In the genomic region with DNA sequence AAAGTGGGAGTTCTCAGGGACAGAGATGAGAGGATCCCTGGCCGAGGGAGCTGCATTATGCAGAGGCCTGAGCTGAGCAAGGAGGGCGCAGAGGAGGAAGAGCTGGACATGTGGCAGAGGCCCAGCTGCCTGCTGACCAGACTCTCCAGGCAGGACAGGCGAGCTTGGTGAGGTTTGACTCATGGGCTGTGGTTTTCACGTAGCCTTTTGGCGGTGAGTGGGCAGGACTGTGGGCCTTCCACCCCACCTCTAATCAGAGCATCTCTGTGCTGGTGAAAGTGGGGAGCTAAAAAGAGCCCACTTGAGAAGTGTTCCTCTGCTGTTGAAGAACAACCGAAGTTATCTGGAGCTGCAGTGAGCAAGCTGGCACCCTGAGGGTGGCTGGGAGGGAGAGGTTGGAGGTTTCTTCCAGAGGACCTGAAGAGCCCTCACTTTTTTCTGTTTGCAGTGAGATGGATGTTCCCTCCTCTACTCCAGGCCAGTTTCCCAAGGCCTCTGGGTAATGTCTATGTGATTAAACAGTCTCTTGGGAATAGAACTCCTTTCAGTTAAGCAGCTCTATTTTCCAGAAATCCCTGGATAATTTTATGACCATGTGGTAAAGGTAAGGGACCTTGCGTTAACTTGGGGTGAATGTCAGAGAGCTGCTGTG, we compare ENCODE assay signal across 11 cellular contexts. TPM values are rescaled to one million over a fixed set of nuclear protein-coding genes. Genes with fewer than 3 reads are reported as not detected.
DNase-seq lines count a peak whose midpoint lies in the region; ATAC-seq and TF ChIP-seq lines count a peak whose summit lies in the region.
"Had no signal": no experiment of that assay in that cellular context is flagged by ENCODE, and none has a peak within 500 bp of the region (broad histone marks: within the 10 kb centered on the region; RNA-seq: fewer than 3 reads in every experiment).

No MANE protein-coding gene starts in this region.

- TF ChIP-seq CTCF in endodermal cell (conservative IDR thresholded peaks at IDR 0.05) (no peak), mucosa of descending colon (IDR thresholded peaks at IDR 0.05) (no peak)

- 88 to 94% methylated on average over 4 to 7 of the region's 7 CpGs for WGBS in endodermal cell (ENCODE audit: insufficient coverage in 1 of 2, insufficient read length in 1 of 2), 2 experiments
- WGBS in aorta, 2 donors: 17 to 20% methylated on average over 7 of the region's 7 CpGs

- ATAC-seq in mucosa of descending colon (peak; percentile 65), aorta (ENCODE audit: low FRiP score) (peak; percentile 63), HG03439 (IDR thresholded peaks at IDR 0.05; ENCODE audit: unreplicated experiment) (no peak)
- no peak for ATAC-seq in stimulated activated memory B cell treated with anti-CD40 and anti-IgM and Interleukin-4, amounts not matched to agents 10 μg/mL and 1 μg/mL and 100 μg/mL, for 72 hours
- ATAC-seq: activated naive CD8-positive, alpha-beta T cell treated with anti-CD3 and anti-CD28 coated beads, Interleukin-2, amount 50 U/mL, for 24 hours had no signal

- DNase-seq in activated effector memory CD4-positive, alpha-beta T cell treated with anti-CD3 and anti-CD28 coated beads, Interleukin-2, amount 50 U/mL, for 16 hours: peak; percentile 43
- DNase-seq in activated effector memory CD4-positive, alpha-beta T cell treated with Interleukin-2 at 50 U/mL for 16 hours: no peak
- DNase-seq in endodermal cell (no peak), mucosa of descending colon (peak in 2 of 3 donors; percentile 46 to 61), aorta (peak; percentile 82 to 85)
- DNase-seq in activated T-cell treated with anti-CD3 and anti-CD28 coated beads, Interleukin-2, amount 50 U/mL, for 24 hours: no peak
- DNase-seq: activated naive CD8-positive, alpha-beta T cell treated with anti-CD3 and anti-CD28 coated beads, Interleukin-2, amount 50 U/mL, for 24 hours; H7 had no signal

- H3K36me3 ChIP-seq in endodermal cell (ENCODE audit: control insufficient read depth, insufficient read depth, low read length): peaks cover 8% of the 10 kb centered on the region
- no peaks in the 10 kb centered on the region for H3K36me3 ChIP-seq in mucosa of descending colon (ENCODE audit: low read depth)
- H3K36me3 ChIP-seq in aorta (ENCODE audit: control insufficient read depth in 1 of 2, insufficient read depth in 2 of 2, low read length in 1 of 2): no peaks in the 10 kb centered on the region
- H3K36me3 ChIP-seq: BLaER1 had no signal

- intact Hi-C loops in mucosa of descending colon (cut with DNase I, micrococcal nuclease) (no loop called here), aorta (cut with DNase I) (no loop called here)

- no peaks in the 10 kb centered on the region for H3K27me3 Mint-ChIP-seq in endodermal cell (ENCODE audit: insufficient read depth)
- H3K27me3 Mint-ChIP-seq in stimulated activated memory B cell treated with anti-CD40 and anti-IgM and Interleukin-4, amounts not matched to agents 10 μg/mL and 1 μg/mL and 100 μg/mL, for 72 hours: no peaks in the 10 kb centered on the region
- peaks cover 7% of the 10 kb centered on the region for H3K27me3 Mint-ChIP-seq in activated T-cell treated with anti-CD3 and anti-CD28 coated beads, Interleukin-2, amount 50 U/mL, for 24 hours

- H3K4me3 ChIP-seq in endodermal cell (ENCODE audit: low read length) (no peak overlapping the region), mucosa of descending colon (no peak overlapping the region), aorta (ENCODE audit: low read length in 2 of 2) (no peak overlapping the region)
- H3K4me3 ChIP-seq: BLaER1 had no signal

- peaks cover 21% of the 10 kb centered on the region for H3K4me1 Mint-ChIP-seq in endodermal cell
- H3K4me1 Mint-ChIP-seq in stimulated activated memory B cell treated with anti-CD40 and anti-IgM and Interleukin-4, amounts not matched to agents 10 μg/mL and 1 μg/mL and 100 μg/mL, for 72 hours: peaks cover 32% of the 10 kb centered on the region
- peaks cover 3% of the 10 kb centered on the region for H3K4me1 Mint-ChIP-seq in activated T-cell treated with anti-CD3 and anti-CD28 coated beads, Interleukin-2, amount 50 U/mL, for 24 hours (ENCODE audit: low read depth)

- H3K9ac ChIP-seq in endodermal cell (ENCODE audit: extremely low read depth, low read length, poor library complexity, severe bottlenecking): no peak overlapping the region
- H3K9ac ChIP-seq: BLaER1 had no signal

- H3K9me3 ChIP-seq in endodermal cell (ENCODE audit: control insufficient read depth, low read length) (peaks cover 10% of the 10 kb centered on the region), mucosa of descending colon (no peaks in the 10 kb centered on the region), aorta (ENCODE audit: control insufficient read depth, low read length) (no peaks in the 10 kb centered on the region)

- H3K27me3 ChIP-seq in endodermal cell (ENCODE audit: control insufficient read depth, insufficient read depth, low read length, poor library complexity, severe bottlenecking) (no peaks in the 10 kb centered on the region), aorta (ENCODE audit: control insufficient read depth in 1 of 2, insufficient read depth in 2 of 2, low read length in 1 of 2) (peaks cover 0 to 2% of the 10 kb centered on the region in 2 donors)
- H3K27me3 ChIP-seq: BLaER1 had no signal

- H3K27ac Mint-ChIP-seq in endodermal cell: peak overlapping the region; percentile 15
- H3K27ac Mint-ChIP-seq in stimulated activated memory B cell treated with anti-CD40 and anti-IgM and Interleukin-4, amounts not matched to agents 10 μg/mL and 1 μg/mL and 100 μg/mL, for 72 hours: no peak overlapping the region
- no peak overlapping the region for H3K27ac Mint-ChIP-seq in activated T-cell treated with anti-CD3 and anti-CD28 coated beads, Interleukin-2, amount 50 U/mL, for 24 hours
- H3K27ac Mint-ChIP-seq: activated naive CD8-positive, alpha-beta T cell treated with anti-CD3 and anti-CD28 coated beads, Interleukin-2, amount 50 U/mL, for 24 hours had no signal

- H3K9me3 Mint-ChIP-seq in endodermal cell: peaks cover 6% of the 10 kb centered on the region
- H3K9me3 Mint-ChIP-seq in stimulated activated memory B cell treated with anti-CD40 and anti-IgM and Interleukin-4, amounts not matched to agents 10 μg/mL and 1 μg/mL and 100 μg/mL, for 72 hours: no peaks in the 10 kb centered on the region
- no peaks in the 10 kb centered on the region for H3K9me3 Mint-ChIP-seq in activated T-cell treated with anti-CD3 and anti-CD28 coated beads, Interleukin-2, amount 50 U/mL, for 24 hours

- no peak overlapping the region for H3K27ac ChIP-seq in endodermal cell (ENCODE audit: low read depth, low read length)
- peak overlapping the region in 1 of 2 donors; percentile 37 for H3K27ac ChIP-seq in aorta (ENCODE audit: low read depth in 1 of 2, low read length in 2 of 2)
- H3K27ac ChIP-seq: BLaER1 had no signal

- H3K36me3 Mint-ChIP-seq in endodermal cell (ENCODE audit: low read depth): peaks cover 22% of the 10 kb centered on the region
- H3K36me3 Mint-ChIP-seq in stimulated activated memory B cell treated with anti-CD40 and anti-IgM and Interleukin-4, amounts not matched to agents 10 μg/mL and 1 μg/mL and 100 μg/mL, for 72 hours: peaks cover 5% of the 10 kb centered on the region
- no peaks in the 10 kb centered on the region for H3K36me3 Mint-ChIP-seq in activated T-cell treated with anti-CD3 and anti-CD28 coated beads, Interleukin-2, amount 50 U/mL, for 24 hours (ENCODE audit: low read depth)

- peaks cover 11% of the 10 kb centered on the region for H3K4me1 ChIP-seq in endodermal cell (ENCODE audit: control insufficient read depth, insufficient read depth, low read length)
- peaks cover 20% of the 10 kb centered on the region for H3K4me1 ChIP-seq in mucosa of descending colon (ENCODE audit: low read depth)
- H3K4me1 ChIP-seq in aorta (ENCODE audit: control insufficient read depth in 1 of 2, insufficient read depth in 2 of 2, low read length in 2 of 2): peaks cover 2 to 6% of the 10 kb centered on the region in 2 donors
- H3K4me1 ChIP-seq: BLaER1 had no signal

- H3K4me3 Mint-ChIP-seq in endodermal cell: no peak overlapping the region
- no peak overlapping the region for H3K4me3 Mint-ChIP-seq in stimulated activated memory B cell treated with anti-CD40 and anti-IgM and Interleukin-4, amounts not matched to agents 10 μg/mL and 1 μg/mL and 100 μg/mL, for 72 hours
- H3K4me3 Mint-ChIP-seq in activated T-cell treated with anti-CD3 and anti-CD28 coated beads, Interleukin-2, amount 50 U/mL, for 24 hours: no peak overlapping the region
- H3K4me3 Mint-ChIP-seq: activated naive CD8-positive, alpha-beta T cell treated with anti-CD3 and anti-CD28 coated beads, Interleukin-2, amount 50 U/mL, for 24 hours had no signal

RNA-seq across cellular contexts. Expression of gene EPN2, which starts 11.9 kb away (rescaled TPM):
- total RNA-seq in endodermal cell: 10 to 100 TPM; 46.0 to 50.9 TPM
- polyA plus RNA-seq in endodermal cell (2013, experiment 1 of 2): 27.7 TPM
- 29.1 TPM for polyA plus RNA-seq in endodermal cell (2013, experiment 2 of 2)
- 10 to 100 TPM; 32.6 to 75.8 (median 45.0) TPM for total RNA-seq in mucosa of descending colon
- 10 to 100 TPM; 56.1 to 67.7 TPM for total RNA-seq in aorta
- polyA plus RNA-seq in aorta: 10 to 100 TPM in 1 of 2 donors, 1 to 10 TPM in 1; 8.6 to 24.1 TPM

Comparison
In these comparisons a context has a peak if more than half of its experiments do, and no peak if none do; other contexts are left out.
1. DNase-seq: peak in activated effector memory CD4-positive, alpha-beta T cell treated with anti-CD3 and anti-CD28 coated beads, Interleukin-2, amount 50 U/mL, for 16 hours (single experiment), mucosa of descending colon (2 of 3) and aorta (2 of 2); none in activated effector memory CD4-positive, alpha-beta T cell treated with Interleukin-2 at 50 U/mL for 16 hours (single experiment), endodermal cell (single experiment) and activated T-cell treated with anti-CD3 and anti-CD28 coated beads, Interleukin-2, amount 50 U/mL, for 24 hours (single experiment).
2. ATAC-seq: peak in mucosa of descending colon (single experiment) and aorta (single experiment); none in stimulated activated memory B cell treated with anti-CD40 and anti-IgM and Interleukin-4, amounts not matched to agents 10 μg/mL and 1 μg/mL and 100 μg/mL, for 72 hours (single experiment) and HG03439 (single experiment).